30 cellular contexts compared by ENCODE assay signal in the genomic region with DNA sequence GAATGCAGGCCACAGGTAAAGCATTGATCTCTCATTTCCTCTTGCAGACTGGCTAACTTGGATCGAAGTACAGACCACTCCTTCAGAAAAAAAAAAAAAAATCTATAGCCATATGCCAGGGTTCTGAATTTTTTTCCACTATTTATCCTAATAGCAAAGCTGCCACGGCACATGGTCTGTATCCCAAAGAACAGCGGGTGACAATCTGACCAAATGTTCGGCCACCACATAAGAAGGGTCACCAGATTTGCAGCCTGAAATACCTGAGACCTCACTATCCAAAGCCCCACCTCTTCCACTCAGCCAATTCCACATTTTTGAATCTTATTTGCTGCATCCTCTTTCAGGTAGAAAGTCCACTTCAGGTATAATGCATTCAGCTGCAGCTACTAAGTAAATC. TPM values are rescaled to one million over a fixed set of nuclear protein-coding genes. Genes with fewer than 3 reads are reported as not detected.
"Had no signal": no experiment of that assay in that cellular context is flagged by ENCODE, and none has a peak within 500 bp of the region (broad histone marks: within the 10 kb centered on the region; RNA-seq: fewer than 3 reads in every experiment).

No MANE protein-coding gene starts in this region.

- H2AFZ ChIP-seq: hepatocyte had no signal

- ATAC-seq: activated CD8-positive, alpha-beta memory T cell treated with anti-CD3 and anti-CD28 coated beads, Interleukin-2, amount 10 ng/mL, durations not matched to agents 7 days and 5 days; activated CD8-positive, alpha-beta T cell treated with anti-CD3 and anti-CD28 coated beads, Interleukin-2, amount 10 ng/mL, durations not matched to agents 7 days and 5 days; activated naive CD8-positive, alpha-beta T cell treated with anti-CD3 and anti-CD28 coated beads, Interleukin-2, amount 50 U/mL, for 24 hours; body of pancreas; gastroesophageal sphincter; heart right ventricle; T-helper 17 cell had no signal

- H3K27me3 ChIP-seq: adrenal gland, body of pancreas, colonic mucosa, esophagus squamous epithelium, heart right ventricle, hepatocyte had no signal

- H3K4me3 ChIP-seq: adrenal gland, body of pancreas, colonic mucosa, esophagus squamous epithelium, gastroesophageal sphincter, heart right ventricle, hepatocyte had no signal

- H3K36me3 ChIP-seq: adrenal gland, colonic mucosa, esophagus squamous epithelium, gastroesophageal sphincter, heart right ventricle had no signal

- H3K9me3 ChIP-seq: adrenal gland, body of pancreas, colonic mucosa, esophagus squamous epithelium, gastroesophageal sphincter, heart right ventricle had no signal

- H3K4me2 ChIP-seq: hepatocyte had no signal

- DNase-seq: activated CD4-positive, alpha-beta T cell treated with anti-CD3 and anti-CD28 coated beads for 36 hours; activated CD4-positive, alpha-beta T cell treated with anti-CD3 and anti-CD28 coated beads, Interleukin-2, amount 10 ng/mL, durations not matched to agents 24 days and 14 days; activated CD4-positive, CD25-positive, alpha-beta regulatory T cell; activated CD4-positive, CD25-positive, alpha-beta regulatory T cell treated with anti-CD3 and anti-CD28 coated beads, Interleukin-2, amount 50 U/mL, for 72 hours; activated CD8-positive, alpha-beta memory T cell treated with anti-CD3 and anti-CD28 coated beads, Interleukin-2, amount 10 ng/mL, durations not matched to agents 7 days and 5 days; activated CD8-positive, alpha-beta memory T cell treated with anti-CD3 and anti-CD28 coated beads, Interleukin-2, amount 50 U/mL, for 4 hours; activated CD8-positive, alpha-beta T cell treated with anti-CD3 and anti-CD28 coated beads, Interleukin-2, amount 10 ng/mL, durations not matched to agents 7 days and 5 days; activated effector memory CD4-positive, alpha-beta T cell treated with anti-CD3 and anti-CD28 coated beads, Interleukin-2, amount 50 U/mL, for 16 hours; activated naive CD4-positive, alpha-beta T cell treated with anti-CD3 and anti-CD28 coated beads for 36 hours; activated naive CD8-positive, alpha-beta T cell treated with anti-CD3 and anti-CD28 coated beads for 36 hours; activated naive CD8-positive, alpha-beta T cell treated with anti-CD3 and anti-CD28 coated beads, Interleukin-2, amount 50 U/mL, for 24 hours; activated T-cell treated with anti-CD3 and anti-CD28 coated beads, Interleukin-2, amount 50 U/mL, for 1 hour; activated T-cell treated with anti-CD3 and anti-CD28 coated beads, Interleukin-2, amount 50 U/mL, for 48 hours; amygdala; aorta; body of pancreas; colonic mucosa; effector CD8-positive, alpha-beta T cell; esophagus squamous epithelium; foreskin melanocyte; heart right ventricle; T-helper 17 cell had no signal

- H3K27ac ChIP-seq: adrenal gland, body of pancreas, colonic mucosa, epithelial cell of prostate, esophagus squamous epithelium, gastroesophageal sphincter, heart right ventricle, hepatocyte had no signal

- H3K4me1 ChIP-seq: adrenal gland, body of pancreas, colonic mucosa, esophagus squamous epithelium, gastroesophageal sphincter, heart right ventricle had no signal

RNA-seq across cellular contexts. Expression of a gene that starts 55.6 kb away (rescaled TPM):
- total RNA-seq: activated CD4-positive, alpha-beta memory T cell treated with anti-CD3 and anti-CD28 coated beads for 36 hours; activated CD4-positive, alpha-beta T cell treated with anti-CD3 and anti-CD28 coated beads for 36 hours; activated CD4-positive, alpha-beta T cell treated with anti-CD3 and anti-CD28 coated beads, Interleukin-2, amount 10 ng/mL, durations not matched to agents 24 days and 14 days; activated CD8-positive, alpha-beta memory T cell treated with anti-CD3 and anti-CD28 coated beads for 36 hours; activated CD8-positive, alpha-beta memory T cell treated with anti-CD3 and anti-CD28 coated beads, Interleukin-2, amount 10 ng/mL, durations not matched to agents 7 days and 5 days; activated CD8-positive, alpha-beta T cell treated with anti-CD3 and anti-CD28 coated beads, Interleukin-2, amount 10 ng/mL, durations not matched to agents 7 days and 5 days; activated naive CD4-positive, alpha-beta T cell treated with anti-CD3 and anti-CD28 coated beads for 36 hours; activated naive CD8-positive, alpha-beta T cell treated with anti-CD3 and anti-CD28 coated beads for 36 hours; activated T-helper 1 cell treated with anti-CD3 and anti-CD28 coated beads, Interleukin-12 subunit alpha, Interleukin-12 subunit beta, Interleukin-2, Interleukin-4 antibody, amounts not matched to agents 30 ng/mL and 10 ng/mL and 1 ng/mL, durations not matched to agents 14 hours and 24 hours and 36 hours; activated T-helper 2 cell treated with anti-CD3 and anti-CD28 coated beads, Interferon-gamma antibody, Interleukin-2, Interleukin-4, amounts not matched to agents 10 μg/mL and 5 μg/mL and 100 μg/mL, durations not matched to agents 14 hours and 24 hours and 36 hours; aorta; esophagus squamous epithelium; heart right ventricle; T-helper 17 cell had no signal
- polyA plus RNA-seq: aorta, heart right ventricle had no signal
